ENCODE assay signal across 8 cellular contexts in genomic region chr14:68210729-68211299, GRCh38.
DNase-seq lines count a peak whose midpoint lies in the region; ATAC-seq and TF ChIP-seq lines count a peak whose summit lies in the region.

No MANE protein-coding gene starts in this region.

- intact Hi-C loops in gastrocnemius medialis (cut with DNase I; ENCODE audit: low total_unique reads) = no loop called here

- H3K36me3 ChIP-seq in gastrocnemius medialis = no peaks in the 10 kb centered on the region

- no peak for TF ChIP-seq POLR2A in gastrocnemius medialis (IDR thresholded peaks at IDR 0.05)

- peak; percentile 90 for ATAC-seq in GM21786 (IDR thresholded peaks at IDR 0.05; ENCODE audit: unreplicated experiment)
- ATAC-seq in gastrocnemius medialis = peak; percentile 75 to 86

- H3K4me3 ChIP-seq in GM12864 (ENCODE audit: low read depth, low read length) (no peak overlapping the region), foreskin fibroblast (ENCODE audit: low read depth in 1 of 2, low read length in 2 of 2) (no peak overlapping the region), gastrocnemius medialis (peak overlapping the region; percentile 0 to 38 (median 28))

- H3K9me3 ChIP-seq in gastrocnemius medialis = no peaks in the 10 kb centered on the region

- H3K27me3 ChIP-seq in gastrocnemius medialis = no peaks in the 10 kb centered on the region

- H3K27ac ChIP-seq in gastrocnemius medialis = peak overlapping the region; percentile 44 to 67 (median 64)

- DNase-seq in GM12864 (ENCODE audit: low read depth) = peak; percentile 94
- peak; percentile 49 for DNase-seq in LoVo (ENCODE audit: low spot score)
- DNase-seq in activated T-cell treated with anti-CD3 and anti-CD28 coated beads for 48 hours (ENCODE audit: low read depth) = peak; percentile 17
- DNase-seq in foreskin fibroblast = peak; percentile 93 to 95
- DNase-seq in gastrocnemius medialis = peak in 1 of 2 donors; percentile 14
- no peak for DNase-seq in mucosa of gallbladder (ENCODE audit: low spot score)
- DNase-seq in COR-L47 (lab: John Stamatoyannopoulos, UW) = no peak

- no peak for TF ChIP-seq CTCF in GM12864 (IDR thresholded peaks at IDR 0.05; ENCODE audit: low read depth, low read length, missing control alignments)
- no peak for TF ChIP-seq CTCF in foreskin fibroblast (IDR thresholded peaks at IDR 0.05; ENCODE audit: low read depth, low read length)
- no peak for TF ChIP-seq CTCF in gastrocnemius medialis (IDR thresholded peaks at IDR 0.05 in 4 of 5, conservative IDR thresholded peaks at IDR 0.05 in 1 of 5)

- in situ Hi-C loops in gastrocnemius medialis (cut with MboI; ENCODE audit: low sequenced_read_pairs in 4 of 4) = no loop called here

- peaks cover 25 to 40% of the 10 kb centered on the region in 2 donors for H3K4me1 ChIP-seq in gastrocnemius medialis

Comparison
In these comparisons a context has a peak if more than half of its experiments do, and no peak if none do; other contexts are left out.
1. DNase-seq: peak in GM12864 (single experiment), LoVo (single experiment), activated T-cell treated with anti-CD3 and anti-CD28 coated beads for 48 hours (single experiment) and foreskin fibroblast (2 of 2); none in mucosa of gallbladder (single experiment) and COR-L47 (single experiment).
2. H3K4me3 ChIP-seq: peak in gastrocnemius medialis (4 of 4); none in GM12864 (single experiment) and foreskin fibroblast (0 of 2).